ENCODE assay signal across 1 cellular context in the genomic region with DNA sequence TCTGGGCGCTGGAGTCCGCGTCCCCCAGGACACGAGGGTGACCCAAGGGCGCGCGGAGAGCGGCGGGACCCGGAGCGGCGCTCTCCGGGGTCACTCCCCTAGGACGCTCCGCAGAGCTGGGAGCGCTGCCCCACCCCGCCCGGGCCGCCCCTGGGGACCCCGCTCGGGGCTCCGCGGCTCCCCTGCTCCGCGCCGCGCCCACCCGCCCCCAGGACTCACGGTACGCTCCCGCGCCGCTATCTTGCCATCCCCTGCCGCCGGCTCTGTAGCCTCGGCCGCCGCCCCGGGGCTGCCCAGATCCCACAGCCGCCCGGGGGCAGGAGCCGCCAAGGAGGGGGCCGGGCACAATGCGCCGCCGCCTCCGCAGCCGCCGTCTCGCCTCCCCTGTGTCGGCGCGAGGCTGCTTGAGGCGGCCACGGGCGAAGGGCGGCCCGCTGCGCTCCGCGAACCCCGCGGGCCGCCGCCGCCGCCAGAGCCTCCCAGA.
TF ChIP-seq lines count a peak whose summit lies in the region.

No MANE protein-coding gene starts in this region.

TF ChIP-seq in IMR-90, 13 proteins besides CTCF, POLR2A, EP300 and RAD21 (continued from another document):
- TF ChIP-seq MAZ (IDR thresholded peaks at IDR 0.05; ENCODE audit: borderline replicate concordance, low read depth, low read length) (no peak), CEBPB (IDR thresholded peaks at IDR 0.05; ENCODE audit: low read depth, low read length) (no peak), MAFK (IDR thresholded peaks at IDR 0.05; ENCODE audit: low read depth, low read length) (no peak), NFE2L2 (IDR thresholded peaks at IDR 0.05; ENCODE audit: low read depth, low read length) (no peak)
- TF ChIP-seq, protein P1, sequence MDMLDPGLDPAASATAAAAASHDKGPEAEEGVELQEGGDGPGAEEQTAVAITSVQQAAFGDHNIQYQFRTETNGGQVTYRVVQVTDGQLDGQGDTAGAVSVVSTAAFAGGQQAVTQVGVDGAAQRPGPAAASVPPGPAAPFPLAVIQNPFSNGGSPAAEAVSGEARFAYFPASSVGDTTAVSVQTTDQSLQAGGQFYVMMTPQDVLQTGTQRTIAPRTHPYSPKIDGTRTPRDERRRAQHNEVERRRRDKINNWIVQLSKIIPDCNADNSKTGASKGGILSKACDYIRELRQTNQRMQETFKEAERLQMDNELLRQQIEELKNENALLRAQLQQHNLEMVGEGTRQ (IDR thresholded peaks at IDR 0.05; ENCODE audit: low read depth, low read length): no peak
